Comparison of ENCODE assay signal across 19 cellular contexts in genomic region chr1:3063379-3064295, GRCh38. TPM values are rescaled to one million over a fixed set of nuclear protein-coding genes. Genes with fewer than 3 reads are reported as not detected.
DNase-seq lines count a peak whose midpoint lies in the region; ATAC-seq and TF ChIP-seq lines count a peak whose summit lies in the region.
"Had no signal": no experiment of that assay in that cellular context is flagged by ENCODE, and none has a peak within 500 bp of the region (broad histone marks: within the 10 kb centered on the region; RNA-seq: fewer than 3 reads in every experiment).

No MANE protein-coding gene starts in this region.

- TF ChIP-seq CTCF in esophagus muscularis mucosa (IDR thresholded peaks at IDR 0.05) (no peak), left lung (IDR thresholded peaks at IDR 0.05) (no peak), stomach (IDR thresholded peaks at IDR 0.05) (no peak), HFFc6 (IDR thresholded peaks at IDR 0.05) (no peak)

- H3K27me3 Mint-ChIP-seq in HFFc6 (ENCODE audit: insufficient read depth): peaks cover 19% of the 10 kb centered on the region

- H3K4me3 Mint-ChIP-seq in HFFc6: no peak overlapping the region
- H3K4me3 Mint-ChIP-seq: activated CD8-positive, alpha-beta T cell treated with anti-CD3 and anti-CD28 coated beads, Interleukin-2, amount 10 ng/mL, durations not matched to agents 7 days and 5 days had no signal

- no peaks in the 10 kb centered on the region for H3K36me3 Mint-ChIP-seq in HFFc6 (ENCODE audit: low read depth)

- intact Hi-C loops in esophagus muscularis mucosa (cut with DNase I): no loop called here
- intact Hi-C loops in left lung (cut with DNase I): no loop called here
- intact Hi-C loops in stomach (cut with DNase I; ENCODE audit: low total_unique reads): no loop called here

- no peaks in the 10 kb centered on the region for H3K9me3 Mint-ChIP-seq in HFFc6

- H3K36me3 ChIP-seq in HUES48 (ENCODE audit: control insufficient read depth, insufficient read depth, low read length): no peaks in the 10 kb centered on the region
- no peaks in the 10 kb centered on the region for H3K36me3 ChIP-seq in esophagus muscularis mucosa
- no peaks in the 10 kb centered on the region for H3K36me3 ChIP-seq in left lung
- peaks cover 0 to 4% (median 2%) of the 10 kb centered on the region in 4 donors for H3K36me3 ChIP-seq in stomach
- H3K36me3 ChIP-seq: neutrophil, SJSA1 had no signal

- H3K4me3 ChIP-seq in HUES48 (ENCODE audit: low read depth, low read length) (peak overlapping the region; percentile 57), esophagus muscularis mucosa (peak overlapping the region; percentile 26 to 52 (median 36)), left lung (no peak overlapping the region), stomach (peak overlapping the region; percentile 21 to 79 (median 46))
- H3K4me3 ChIP-seq: SJSA1 had no signal

- no peak overlapping the region for H3K9ac ChIP-seq in HUES48 (ENCODE audit: low read depth, low read length)

- TF ChIP-seq EP300 in esophagus muscularis mucosa (IDR thresholded peaks at IDR 0.05): no peak
- no peak for TF ChIP-seq EP300 in stomach (IDR thresholded peaks at IDR 0.05)

- H3K9me3 ChIP-seq in HUES48 (ENCODE audit: control insufficient read depth, insufficient read depth, low read length): no peaks in the 10 kb centered on the region
- H3K9me3 ChIP-seq in esophagus muscularis mucosa: peaks cover 0 to 4% (median 0%) of the 10 kb centered on the region in 4 donors
- H3K9me3 ChIP-seq in left lung: no peaks in the 10 kb centered on the region
- no peaks in the 10 kb centered on the region for H3K9me3 ChIP-seq in stomach
- H3K9me3 ChIP-seq: neutrophil, SJSA1 had no signal

- ATAC-seq in left lung: no peak
- ATAC-seq: activated CD8-positive, alpha-beta T cell treated with anti-CD3 and anti-CD28 coated beads, Interleukin-2, amount 10 ng/mL, durations not matched to agents 7 days and 5 days had no signal

- DNase-seq in esophagus muscularis mucosa (ENCODE audit: extremely low spot score) (no peak), left lung (peak; percentile 32 to 78), stomach (peak; percentile 31), HFFc6 (no peak), NK-92 (lab: John Stamatoyannopoulos, UW; ENCODE audit: unreplicated experiment) (no peak), anterior cingulate cortex (lab: John Stamatoyannopoulos, UW) (no peak)
- DNase-seq in stimulated activated CD4-positive, alpha-beta T cell treated with anti-CD3 and anti-CD28 coated beads, Interleukin-1b, Interleukin-23, amount 100 ng/mL, for 48 hours: no peak
- DNase-seq: activated CD8-positive, alpha-beta T cell treated with anti-CD3 and anti-CD28 coated beads, Interleukin-2, amount 10 ng/mL, durations not matched to agents 7 days and 5 days; activated naive CD4-positive, alpha-beta T cell; caudate nucleus; DMS153; glutamatergic neuron; NCI-H2107 had no signal

- WGBS in esophagus muscularis mucosa: 29% methylated on average over 38 of the region's 91 CpGs
- 36 to 69% (median 44%) methylated on average over 78 to 91 of the region's 91 CpGs for WGBS in stomach, 5 donors

- no peak overlapping the region for H3K27ac ChIP-seq in HUES48 (ENCODE audit: low read depth, low read length)
- no peak overlapping the region for H3K27ac ChIP-seq in esophagus muscularis mucosa (replicated peaks in 1 of 4)
- H3K27ac ChIP-seq in left lung: no peak overlapping the region
- H3K27ac ChIP-seq in stomach: peak overlapping the region in 4 of 5 donors; percentile 7 to 93 (median 64)
- H3K27ac ChIP-seq: neutrophil, SJSA1 had no signal

- TF ChIP-seq POLR2A in esophagus muscularis mucosa (IDR thresholded peaks at IDR 0.05; ENCODE audit: low read depth) (no peak), stomach (IDR thresholded peaks at IDR 0.05) (no peak)

- H3K27me3 ChIP-seq in HUES48 (ENCODE audit: control insufficient read depth, insufficient read depth, low read length) (peaks cover 87% of the 10 kb centered on the region), esophagus muscularis mucosa (peaks cover 11 to 96% (median 56%) of the 10 kb centered on the region in 4 donors), left lung (peaks cover 44 to 92% of the 10 kb centered on the region in 2 donors), stomach (peaks cover 28 to 92% (median 55%) of the 10 kb centered on the region in 3 donors)

- H3K27ac Mint-ChIP-seq in HFFc6: no peak overlapping the region
- H3K27ac Mint-ChIP-seq: activated CD8-positive, alpha-beta T cell treated with anti-CD3 and anti-CD28 coated beads, Interleukin-2, amount 10 ng/mL, durations not matched to agents 7 days and 5 days had no signal

- no peaks in the 10 kb centered on the region for H3K4me1 Mint-ChIP-seq in HFFc6 (ENCODE audit: low read depth)

- peaks cover 5% of the 10 kb centered on the region; the same call in 1 of the 2 replicates for H3K4me1 ChIP-seq in HUES48 (ENCODE audit: control insufficient read depth, insufficient read depth, low read length)
- peaks cover 24 to 44% (median 37%) of the 10 kb centered on the region in 4 donors for H3K4me1 ChIP-seq in esophagus muscularis mucosa
- H3K4me1 ChIP-seq in left lung: peaks cover 4 to 13% of the 10 kb centered on the region in 2 donors
- peaks cover 29 to 67% (median 59%) of the 10 kb centered on the region in 4 donors for H3K4me1 ChIP-seq in stomach

RNA-seq across cellular contexts. Expression of gene PRDM16, which starts 5.4 kb away (rescaled TPM):
- total RNA-seq in esophagus muscularis mucosa (1 to 10 TPM; 1.2 to 4.4 (median 2.2) TPM), left lung (10 to 100 TPM; 14.9 to 18.0 TPM), stomach (100 to 1,000 TPM in 2 of 5 donors, 10 to 100 TPM in 2, under 1 TPM in 1; 0.29 to 222 (median 32.2) TPM)
- 1 to 10 TPM; 2.4 to 8.2 (median 7.0) TPM for polyA plus RNA-seq in stomach
- not detected for total RNA-seq in HFFc6 (2021; fragmentation: NEBNext Ultra II Directional; extraction: Animal tissue kit (Norgen Biotek cat#: 25700))
- total RNA-seq: MCF 10A had no signal

RNA-seq across cellular contexts. Expression of gene ACTRT2, which starts 42.4 kb away (rescaled TPM):
- total RNA-seq in esophagus muscularis mucosa: not detected
- not detected for total RNA-seq in left lung
- not detected for total RNA-seq in stomach
- not detected for polyA plus RNA-seq in stomach
- total RNA-seq in HFFc6 (2021; fragmentation: NEBNext Ultra II Directional; extraction: Animal tissue kit (Norgen Biotek cat#: 25700)): not detected
- total RNA-seq: activated CD8-positive, alpha-beta T cell treated with anti-CD3 and anti-CD28 coated beads, Interleukin-2, amount 10 ng/mL, durations not matched to agents 7 days and 5 days; lower leg skin; MCF 10A; SJSA1 had no signal
- polyA plus RNA-seq: thymus had no signal

Comparison
In these comparisons a context has a peak if more than half of its experiments do, and no peak if none do; other contexts are left out.
1. H3K27ac ChIP-seq: peak in stomach (4 of 5); none in HUES48 (single experiment), esophagus muscularis mucosa (0 of 4) and left lung (0 of 2).
2. H3K4me3 ChIP-seq: peak in HUES48 (single experiment), esophagus muscularis mucosa (4 of 4) and stomach (4 of 4); none in left lung (0 of 2).
3. DNase-seq: peak in left lung (2 of 2) and stomach (single experiment); none in esophagus muscularis mucosa (single experiment), HFFc6 (single experiment), NK-92 (single experiment), anterior cingulate cortex (0 of 58) and stimulated activated CD4-positive, alpha-beta T cell treated with anti-CD3 and anti-CD28 coated beads, Interleukin-1b, Interleukin-23, amount 100 ng/mL, for 48 hours (single experiment).